In the genomic region with DNA sequence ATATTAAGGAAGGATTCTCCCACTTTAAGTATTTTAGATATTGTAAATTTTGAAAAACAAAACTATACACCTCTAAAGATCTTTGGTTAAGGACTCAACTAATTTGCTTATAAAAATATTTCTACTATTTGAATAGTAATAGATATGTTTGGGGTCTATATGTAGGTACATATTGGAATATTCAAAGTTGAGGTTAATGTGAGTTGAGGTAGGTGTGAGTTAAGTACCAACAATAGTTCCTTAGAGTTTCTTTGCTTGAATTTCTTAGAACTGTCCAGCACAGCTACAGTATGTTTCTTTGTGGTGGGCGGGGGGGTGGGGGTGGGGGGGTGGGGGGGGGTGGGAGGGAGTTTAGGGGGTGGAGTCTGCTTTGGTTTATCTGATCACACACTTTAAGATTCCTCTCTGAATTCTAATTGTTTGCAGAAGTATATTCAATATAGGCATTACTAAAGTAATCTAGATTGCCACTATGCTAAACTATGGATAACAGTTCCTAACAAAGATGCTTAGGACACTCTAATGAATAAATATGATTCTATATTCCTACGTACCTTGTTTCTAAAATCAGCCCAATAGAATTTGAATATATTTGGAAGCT, we compare ENCODE assay signal across 19 cellular contexts. TPM values are rescaled to one million over a fixed set of nuclear protein-coding genes. Genes with fewer than 3 reads are reported as not detected.
"Had no signal": no experiment of that assay in that cellular context is flagged by ENCODE, and none has a peak within 500 bp of the region (broad histone marks: within the 10 kb centered on the region; RNA-seq: fewer than 3 reads in every experiment).

No MANE protein-coding gene starts in this region.

- H3K36me3 ChIP-seq: brain microvascular endothelial cell, right atrium auricular region, WERI-Rb-1 had no signal

- H3K4me3 ChIP-seq: lung, skin epidermis had no signal

- H3K27me3 ChIP-seq: right atrium auricular region had no signal

- H3K9me3 ChIP-seq: right atrium auricular region had no signal

- DNase-seq: activated CD4-positive, alpha-beta T cell treated with anti-CD3 and anti-CD28 coated beads for 4 hours; activated CD8-positive, alpha-beta memory T cell treated with anti-CD3 and anti-CD28 coated beads, Interleukin-2, amount 50 U/mL, for 4 hours; activated CD8-positive, alpha-beta T cell treated with anti-CD3 and anti-CD28 coated beads, Interleukin-2, amount 10 ng/mL, durations not matched to agents 7 days and 5 days; activated effector memory CD4-positive, alpha-beta T cell treated with anti-CD3 and anti-CD28 coated beads, Interleukin-2, amount 50 U/mL, for 16 hours; activated T-cell treated with anti-CD3 and anti-CD28 coated beads, Interleukin-2, amount 50 U/mL, for 48 hours; brain microvascular endothelial cell; effector memory CD8-positive, alpha-beta T cell; foreskin keratinocyte; left colon; stimulated activated CD4-positive, alpha-beta T cell treated with anti-CD3 and anti-CD28 coated beads, Interleukin-15, amount 100 ng/mL, for 24 hours; stimulated activated CD4-positive, alpha-beta T cell treated with anti-CD3 and anti-CD28 coated beads, Interleukin-4, amount 100 ng/mL, for 1 hour; stimulated activated naive B cell treated with anti-CD40 and anti-IgM and Interleukin-4, amounts not matched to agents 10 μg/mL and 1 μg/mL and 100 μg/mL, for 72 hours; trophoblast cell; WERI-Rb-1 had no signal

- ATAC-seq: activated CD8-positive, alpha-beta T cell treated with anti-CD3 and anti-CD28 coated beads, Interleukin-2, amount 10 ng/mL, durations not matched to agents 7 days and 5 days; effector memory CD8-positive, alpha-beta T cell; foreskin keratinocyte; left colon; stimulated activated naive B cell treated with anti-CD40 and anti-IgM and Interleukin-4, amounts not matched to agents 10 μg/mL and 1 μg/mL and 100 μg/mL, for 72 hours had no signal

- H3K27ac ChIP-seq: brain microvascular endothelial cell, foreskin keratinocyte, right atrium auricular region, skin epidermis, WERI-Rb-1 had no signal

- H3K4me1 ChIP-seq: foreskin keratinocyte had no signal

RNA-seq across cellular contexts. Expression of gene GRM3, which starts 2.1 kb away (rescaled TPM):
- total RNA-seq: activated CD8-positive, alpha-beta T cell treated with anti-CD3 and anti-CD28 coated beads, Interleukin-2, amount 10 ng/mL, durations not matched to agents 7 days and 5 days; foreskin keratinocyte; left colon; mesothelial cell of epicardium; right atrium auricular region; subcutaneous adipose tissue had no signal
- polyA plus RNA-seq: foreskin keratinocyte, lung had no signal
